ENCODE assay signal across 2 cellular contexts in the genomic region with DNA sequence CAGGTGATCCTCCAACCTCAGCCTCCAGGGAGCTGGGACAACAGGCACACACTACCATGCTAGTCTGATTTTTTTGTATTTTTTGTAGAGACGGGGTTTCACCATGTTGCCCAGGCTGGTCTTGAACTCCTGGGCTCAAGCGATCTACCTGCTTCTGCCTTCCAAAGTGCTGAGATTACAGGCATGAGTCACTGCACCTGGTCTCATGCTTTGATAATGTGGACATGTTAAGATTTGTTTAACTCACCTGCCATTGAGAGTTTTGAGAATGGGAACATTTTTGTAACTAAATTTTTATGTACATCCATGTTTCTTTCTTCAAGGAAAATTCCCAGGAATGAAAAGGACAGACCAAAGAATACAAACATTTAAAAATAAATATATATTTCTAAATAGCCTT.
TF ChIP-seq lines count a peak whose summit lies in the region.

No MANE protein-coding gene starts in this region.

TF ChIP-seq in GM12878, 131 proteins besides CTCF, POLR2A, EP300 and RAD21:
- TF ChIP-seq TARDBP (IDR thresholded peaks at IDR 0.05; ENCODE audit: borderline replicate concordance), result no peak
- 0 out of 2 replicates have a peak, but pooled peaks have one; percentile 24 for TF ChIP-seq FOXK2 (IDR thresholded peaks at IDR 0.05)

TF ChIP-seq in H1, 55 proteins besides CTCF, POLR2A, EP300 and RAD21:
- TF ChIP-seq EGR1 (IDR thresholded peaks at IDR 0.05; ENCODE audit: borderline replicate concordance, low read depth, low read length), result no peak
- TF ChIP-seq CHD7 (IDR thresholded peaks at IDR 0.05; ENCODE audit: insufficient replicate concordance, low read length), result no peak
- TF ChIP-seq KDM5A (IDR thresholded peaks at IDR 0.05; ENCODE audit: low read length), result no peak
- TF ChIP-seq PHF8 (conservative IDR thresholded peaks at IDR 0.05; ENCODE audit: low read depth, low read length), result no peak
- no peak for TF ChIP-seq TCF12 (IDR thresholded peaks at IDR 0.05; ENCODE audit: low read depth, low read length)
- no peak for TF ChIP-seq ZNF274 (IDR thresholded peaks at IDR 0.05; ENCODE audit: borderline replicate concordance, extremely low read depth, low read length)
- no peak for TF ChIP-seq TEAD4 (IDR thresholded peaks at IDR 0.05; ENCODE audit: low read depth, low read length)
- no peak for TF ChIP-seq YY1 (IDR thresholded peaks at IDR 0.05; ENCODE audit: low read depth, low read length)
- TF ChIP-seq SRF (IDR thresholded peaks at IDR 0.05; ENCODE audit: low read depth, low read length), result no peak
